In genomic region chr9:92934321-92934720, GRCh38 we compare ENCODE assay signal across 2 cellular contexts.
TF ChIP-seq lines count a peak whose summit lies in the region.

No MANE protein-coding gene starts in this region.

TF ChIP-seq in HCT116, 20 proteins besides CTCF, POLR2A, EP300 and RAD21 (continued from another document):
- TF ChIP-seq REST (IDR thresholded peaks at IDR 0.05; ENCODE audit: low read depth) = no peak
- no peak for TF ChIP-seq TCF7L2 (IDR thresholded peaks at IDR 0.05; ENCODE audit: borderline replicate concordance, extremely low read depth, insufficient read depth, insufficient read length)
- TF ChIP-seq FOSL1 (IDR thresholded peaks at IDR 0.05; ENCODE audit: low read depth) = no peak
- no peak for TF ChIP-seq ZFX (IDR thresholded peaks at IDR 0.05)
- no peak for TF ChIP-seq ZBTB33 (IDR thresholded peaks at IDR 0.05; ENCODE audit: extremely low read depth, insufficient replicate concordance, low read length)
- no peak for TF ChIP-seq ZNF274 (IDR thresholded peaks at IDR 0.05; ENCODE audit: low read depth, low read length)
- TF ChIP-seq POLR2AphosphoS5 (IDR thresholded peaks at IDR 0.05; ENCODE audit: low read depth, low read length) = no peak
- TF ChIP-seq SRF (IDR thresholded peaks at IDR 0.05; ENCODE audit: low read depth) = no peak
- no peak for TF ChIP-seq SIN3A (IDR thresholded peaks at IDR 0.05; ENCODE audit: low read depth)
- no peak for TF ChIP-seq ATF3 (IDR thresholded peaks at IDR 0.05)
- no peak for TF ChIP-seq CEBPB (IDR thresholded peaks at IDR 0.05; ENCODE audit: low read depth)
- no peak for TF ChIP-seq ELF1 (IDR thresholded peaks at IDR 0.05; ENCODE audit: borderline replicate concordance, low read depth)
- no peak for TF ChIP-seq MAX (IDR thresholded peaks at IDR 0.05)
TF ChIP-seq in HCT116: peak in this region for 0.

TF ChIP-seq in K562, 482 proteins besides CTCF, POLR2A, EP300 and RAD21 (continued from another document):
- TF ChIP-seq USF1 (CRISPR knock-in tag; IDR thresholded peaks at IDR 0.05) (peak; percentile 88), TFE3 (CRISPR knock-in tag; IDR thresholded peaks at IDR 0.05) (peak; percentile 89), TOE1 (IDR thresholded peaks at IDR 0.05; ENCODE audit: borderline replicate concordance) (peak; percentile 72; the same call in 1 of the 2 replicates), TOE1 (CRISPR knock-in tag; IDR thresholded peaks at IDR 0.05; ENCODE audit: borderline replicate concordance, low read depth) (no peak), DDX20 (tag; IDR thresholded peaks at IDR 0.05; ENCODE audit: low read depth) (no peak), MGA (IDR thresholded peaks at IDR 0.05) (0 out of 2 replicates have a peak, but pooled peaks have one; percentile 21), ELF1 (tag; IDR thresholded peaks at IDR 0.05) (no peak), USF2 (CRISPR knock-in tag; IDR thresholded peaks at IDR 0.05) (peak; percentile 88), MYNN (IDR thresholded peaks at IDR 0.05) (no peak), MYNN (CRISPR knock-in tag; IDR thresholded peaks at IDR 0.05) (no peak), ZNF143 (CRISPR knock-in tag; IDR thresholded peaks at IDR 0.05) (peak; percentile 59)
